In genomic region chr15:70439880-70440279, GRCh38 we compare ENCODE assay signal across 15 cellular contexts.
DNase-seq lines count a peak whose midpoint lies in the region; ATAC-seq, FAIRE-seq and TF ChIP-seq lines count a peak whose summit lies in the region.
"Had no signal": no experiment of that assay in that cellular context is flagged by ENCODE, and none has a peak within 500 bp of the region (broad histone marks: within the 10 kb centered on the region; RNA-seq: fewer than 3 reads in every experiment).

No MANE protein-coding gene starts in this region.

- H3K36me3 ChIP-seq in CD8-positive, alpha-beta memory T cell (ENCODE audit: insufficient read depth, low read length): no peaks in the 10 kb centered on the region
- H3K36me3 ChIP-seq in K562 (ENCODE audit: control insufficient read depth, insufficient read depth, low read length): no peaks in the 10 kb centered on the region
- H3K36me3 ChIP-seq in parathyroid adenoma (ENCODE audit: control insufficient read depth, insufficient read depth, low read length): no peaks in the 10 kb centered on the region

- H3K4me1 Mint-ChIP-seq in CD8-positive, alpha-beta memory T cell: peaks cover 10 to 19% (median 14%) of the 10 kb centered on the region in 3 donors

- H3K27ac ChIP-seq in CD8-positive, alpha-beta memory T cell (ENCODE audit: low read depth, low read length): peak overlapping the region; percentile 49
- H3K27ac ChIP-seq in K562 (ENCODE audit: extremely low read depth, low read depth, low read length) (no peak overlapping the region; the same call in 2 of the 3 replicates), parathyroid adenoma (peak overlapping the region; percentile 29)
- H3K27ac ChIP-seq: HL-60 had no signal

- no peaks in the 10 kb centered on the region for H3K9me3 Mint-ChIP-seq in CD8-positive, alpha-beta memory T cell
- H3K9me3 Mint-ChIP-seq: CD4-positive, alpha-beta T cell; HFFc6 had no signal

- H3K9ac ChIP-seq in K562 (ENCODE audit: insufficient read depth in 1 of 2, low read depth in 2 of 2, low read length in 2 of 2): peak overlapping the region in 1 of 2 experiments; percentile 65; a peak in 1 of 4 replicates
- H3K9ac ChIP-seq in parathyroid adenoma: no peak overlapping the region

- TF ChIP-seq CTCF in GM13976 (IDR thresholded peaks at IDR 0.05; ENCODE audit: borderline replicate concordance, control extremely low read depth, extremely low read depth, insufficient read depth, missing control alignments) (no peak), K562 (IDR thresholded peaks at IDR 0.05 in 2 of 3, conservative IDR thresholded peaks at IDR 0.05 in 1 of 3; ENCODE audit: insufficient read depth in 2 of 3, low read depth in 1 of 3, low read length in 3 of 3) (no peak), parathyroid adenoma (IDR thresholded peaks at IDR 0.05) (no peak)

- BruUV-seq in K562 (replicated peaks; lab: Mats Ljungman, UMichigan): TSS peak; percentile 56

- H2AFZ ChIP-seq in K562 (ENCODE audit: low read depth, low read length) (peak overlapping the region; percentile 78), parathyroid adenoma (no peak overlapping the region)

- POLR2A ChIA-PET in CD8-positive, alpha-beta memory T cell (lab: Charles Lee): no interaction called here
- POLR2A ChIA-PET in K562 (lab: Yijun Ruan, JAX): interaction anchor here (0.6 to 1.6 kb wide), 5 partner anchors 8 to 987 kb away, joined by 3 to 10 read pairs (median 5); partner anchors contain the start of gene RPLP1

- no peak for TF ChIP-seq RAD21 in K562 (CRISPR knock-in tag; conservative IDR thresholded peaks at IDR 0.05 in 1 of 2, IDR thresholded peaks at IDR 0.05 in 1 of 2)

- no peak overlapping the region for H3K4me3 Mint-ChIP-seq in CD8-positive, alpha-beta memory T cell
- H3K4me3 Mint-ChIP-seq: B cell; CD4-positive, alpha-beta T cell; HFFc6 had no signal

- H3K4me2 ChIP-seq in K562 (ENCODE audit: insufficient read depth, low read length): peak overlapping the region; percentile 45; the same call in 1 of the 2 replicates
- H3K4me2 ChIP-seq in parathyroid adenoma (ENCODE audit: low read length): no peak overlapping the region

- intact Hi-C loops in K562 (cut with micrococcal nuclease): no loop called here

- no peak overlapping the region for H3K4me3 ChIP-seq in CD8-positive, alpha-beta memory T cell (ENCODE audit: low read length)
- H3K4me3 ChIP-seq in K562: no peak overlapping the region
- no peak overlapping the region for H3K4me3 ChIP-seq in parathyroid adenoma (ENCODE audit: low read depth, low read length)

- no peak overlapping the region for H3K27ac Mint-ChIP-seq in CD8-positive, alpha-beta memory T cell
- H3K27ac Mint-ChIP-seq: B cell; CD4-positive, alpha-beta T cell; HFFc6 had no signal

- no peaks in the 10 kb centered on the region for H3K9me1 ChIP-seq in K562 (ENCODE audit: control insufficient read depth, insufficient read depth, low read length)

- no peak for FAIRE-seq in K562 (lab: Jason Lieb, UNC)
- FAIRE-seq: D721Med had no signal

- H3K36me3 Mint-ChIP-seq in CD8-positive, alpha-beta memory T cell: peaks cover 0 to 2% (median 0%) of the 10 kb centered on the region in 3 donors

- peak; percentile 15; the same call in 2 of the 3 replicates for ATAC-seq in K562

- H3K79me2 ChIP-seq in K562 (ENCODE audit: control insufficient read depth, insufficient read depth, low read length) (no peaks in the 10 kb centered on the region), parathyroid adenoma (no peaks in the 10 kb centered on the region)

- H3K4me1 ChIP-seq in CD8-positive, alpha-beta memory T cell (ENCODE audit: insufficient read depth, low read length): peaks cover 18% of the 10 kb centered on the region
- H3K4me1 ChIP-seq in K562 (replicated peaks in 1 of 2; ENCODE audit: control insufficient read depth in 2 of 2, insufficient read depth in 2 of 2, low read length in 2 of 2) (peaks cover 28 to 59% of the 10 kb centered on the region in 2 experiments), parathyroid adenoma (peaks cover 8% of the 10 kb centered on the region)

- CTCF ChIA-PET in CD8-positive, alpha-beta memory T cell (lab: Charles Lee): interaction anchor here (1.8 kb wide), 1 partner anchor 27 kb away, joined by 5 read pairs; no protein-coding TSS in a partner anchor
- CTCF ChIA-PET in K562 (lab: Yijun Ruan, JAX; ENCODE audit: low intra/inter-chr PET ratio): no interaction called here

- H3K27me3 ChIP-seq in CD8-positive, alpha-beta memory T cell (ENCODE audit: insufficient read depth, low read length, poor library complexity, severe bottlenecking): no peaks in the 10 kb centered on the region
- H3K27me3 ChIP-seq in K562 (ENCODE audit: control insufficient read depth in 2 of 2, insufficient read depth in 2 of 2, low read length in 2 of 2) (no peaks in the 10 kb centered on the region), parathyroid adenoma (ENCODE audit: control insufficient read depth, insufficient read depth, low read length) (no peaks in the 10 kb centered on the region)

- 97% methylated on average over 4 of the region's 5 CpGs for WGBS in K562 (ENCODE audit: insufficient coverage, low coverage, missing lambda C conversion rate)

- H3K27me3 Mint-ChIP-seq in CD8-positive, alpha-beta memory T cell: peaks cover 3 to 24% of the 10 kb centered on the region in 2 donors

- H3K9me3 ChIP-seq in CD8-positive, alpha-beta memory T cell (ENCODE audit: low read length): no peaks in the 10 kb centered on the region
- H3K9me3 ChIP-seq in K562 (replicated peaks; ENCODE audit: control insufficient read depth, insufficient read depth, low read depth, low read length) (no peaks in the 10 kb centered on the region), parathyroid adenoma (ENCODE audit: control insufficient read depth, low read length) (no peaks in the 10 kb centered on the region)

- in situ Hi-C loops in GM13976 (cut with MboI; ENCODE audit: low sequenced_read_pairs, unreplicated experiment): no loop called here
- in situ Hi-C loops in K562 (cut with MboI): no loop called here

- TF ChIP-seq EP300 in K562 (IDR thresholded peaks at IDR 0.05; ENCODE audit: low read length): no peak

- H4K20me1 ChIP-seq in K562 (replicated peaks; ENCODE audit: control insufficient read depth, insufficient read depth, low read length): no peaks in the 10 kb centered on the region

- DNase-seq in CD8-positive, alpha-beta memory T cell: no peak
- DNase-seq in GM13976 (ENCODE audit: low spot score): peak; percentile 20
- no peak for DNase-seq in K562 (ENCODE audit: extremely low read depth in 1 of 4, low spot score in 3 of 4)
- no peak for DNase-seq in central memory CD4-positive, alpha-beta T cell
- DNase-seq in NCI-H2081 (lab: John Stamatoyannopoulos, UW): no peak
- DNase-seq in Ammon's horn (ENCODE audit: low spot score): no peak
- DNase-seq: ACHN; C1 segment of cervical spinal cord; CD4-positive, alpha-beta T cell; HCEC 1CT; HFFc6 had no signal

- TF ChIP-seq POLR2A in K562 (conservative IDR thresholded peaks at IDR 0.05): no peak

TF ChIP-seq in K562, 482 proteins besides CTCF, POLR2A, EP300 and RAD21:
- TF ChIP-seq, protein P1, sequence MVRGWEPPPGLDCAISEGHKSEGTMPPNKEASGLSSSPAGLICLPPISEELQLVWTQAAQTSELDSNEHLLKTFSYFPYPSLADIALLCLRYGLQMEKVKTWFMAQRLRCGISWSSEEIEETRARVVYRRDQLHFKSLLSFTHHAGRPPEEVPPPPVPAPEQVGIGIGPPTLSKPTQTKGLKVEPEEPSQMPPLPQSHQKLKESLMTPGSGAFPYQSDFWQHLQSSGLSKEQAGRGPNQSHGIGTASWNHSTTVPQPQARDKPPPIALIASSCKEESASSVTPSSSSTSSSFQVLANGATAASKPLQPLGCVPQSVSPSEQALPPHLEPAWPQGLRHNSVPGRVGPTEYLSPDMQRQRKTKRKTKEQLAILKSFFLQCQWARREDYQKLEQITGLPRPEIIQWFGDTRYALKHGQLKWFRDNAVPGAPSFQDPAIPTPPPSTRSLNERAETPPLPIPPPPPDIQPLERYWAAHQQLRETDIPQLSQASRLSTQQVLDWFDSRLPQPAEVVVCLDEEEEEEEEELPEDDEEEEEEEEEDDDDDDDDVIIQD (CRISPR knock-in tag; IDR thresholded peaks at IDR 0.05): no peak
- TF ChIP-seq NFRKB (IDR thresholded peaks at IDR 0.05; ENCODE audit: low read depth): peak; percentile 39; the same call in 1 of the 2 replicates
- peak; percentile 61 for TF ChIP-seq RBFOX2 (IDR thresholded peaks at IDR 0.05; ENCODE audit: low read depth, low read length)
- TF ChIP-seq EP400 (IDR thresholded peaks at IDR 0.05): 0 out of 2 replicates have a peak, but pooled peaks have one; percentile 22
- TF ChIP-seq CBFB (CRISPR knock-in tag; IDR thresholded peaks at IDR 0.05): no peak
- TF ChIP-seq POLR2G (IDR thresholded peaks at IDR 0.05; ENCODE audit: low read depth, low read length): 0 out of 2 replicates have a peak, but pooled peaks have one; percentile 26
